1 cellular context compared by ENCODE assay signal in genomic region chr19:7522072-7522922, GRCh38.
TF ChIP-seq lines count a peak whose summit lies in the region.

Gene MCOLN1 (plus strand): TSS chr19:7522624. CDS start chr19:7522751, 127 bp downstream.

TF ChIP-seq in HEK293, 187 proteins besides CTCF, POLR2A, EP300 and RAD21 (continued from another document and continues in another):
- TF ChIP-seq, protein P1, sequence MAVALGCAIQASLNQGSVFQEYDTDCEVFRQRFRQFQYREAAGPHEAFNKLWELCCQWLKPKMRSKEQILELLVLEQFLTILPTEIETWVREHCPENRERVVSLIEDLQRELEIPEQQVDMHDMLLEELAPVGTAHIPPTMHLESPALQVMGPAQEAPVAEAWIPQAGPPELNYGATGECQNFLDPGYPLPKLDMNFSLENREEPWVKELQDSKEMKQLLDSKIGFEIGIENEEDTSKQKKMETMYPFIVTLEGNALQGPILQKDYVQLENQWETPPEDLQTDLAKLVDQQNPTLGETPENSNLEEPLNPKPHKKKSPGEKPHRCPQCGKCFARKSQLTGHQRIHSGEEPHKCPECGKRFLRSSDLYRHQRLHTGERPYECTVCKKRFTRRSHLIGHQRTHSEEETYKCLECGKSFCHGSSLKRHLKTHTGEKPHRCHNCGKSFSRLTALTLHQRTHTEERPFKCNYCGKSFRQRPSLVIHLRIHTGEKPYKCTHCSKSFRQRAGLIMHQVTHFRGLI (tag by site-specific recombination; IDR thresholded peaks at IDR 0.05) = no peak
- TF ChIP-seq ZSCAN5A (tag by site-specific recombination; IDR thresholded peaks at IDR 0.05) = no peak
- TF ChIP-seq ZNF621 (tag by site-specific recombination; IDR thresholded peaks at IDR 0.05) = no peak
- TF ChIP-seq ZFP3 (tag by site-specific recombination; IDR thresholded peaks at IDR 0.05; ENCODE audit: low read depth) = no peak
- TF ChIP-seq ZNF354C (tag by site-specific recombination; IDR thresholded peaks at IDR 0.05; ENCODE audit: borderline replicate concordance, low read depth) = no peak
- TF ChIP-seq ZNF660 (tag by site-specific recombination; IDR thresholded peaks at IDR 0.05) = peak; percentile 88
- no peak for TF ChIP-seq ZNF585B (tag by site-specific recombination; IDR thresholded peaks at IDR 0.05)
- TF ChIP-seq ZNF146 (tag by site-specific recombination; IDR thresholded peaks at IDR 0.05) = peak; percentile 19; the same call in 1 of the 2 replicates
- TF ChIP-seq ZNF184 (tag by site-specific recombination; IDR thresholded peaks at IDR 0.05) = 0 out of 2 replicates have a peak, but pooled peaks have one; percentile 51
- TF ChIP-seq ZNF221 (tag by site-specific recombination; IDR thresholded peaks at IDR 0.05; ENCODE audit: borderline replicate concordance) = peak; percentile 45; the same call in 1 of the 2 replicates
- no peak for TF ChIP-seq ZNF132 (tag by site-specific recombination; IDR thresholded peaks at IDR 0.05; ENCODE audit: borderline replicate concordance)
- TF ChIP-seq ZNF596 (tag by site-specific recombination; IDR thresholded peaks at IDR 0.05) = no peak
- TF ChIP-seq FEZF1 (tag by site-specific recombination; IDR thresholded peaks at IDR 0.05) = 0 out of 2 replicates have a peak, but pooled peaks have one; percentile 28
- peak; percentile 53; the same call in 1 of the 2 replicates for TF ChIP-seq ZNF488 (tag by site-specific recombination; IDR thresholded peaks at IDR 0.05)
- TF ChIP-seq GLIS2 (tag by site-specific recombination; IDR thresholded peaks at IDR 0.05) = peak; percentile 26; the same call in 1 of the 2 replicates
- TF ChIP-seq ZNF214 (tag by site-specific recombination; IDR thresholded peaks at IDR 0.05; ENCODE audit: borderline replicate concordance) = no peak
- TF ChIP-seq ZNF391 (tag by site-specific recombination; IDR thresholded peaks at IDR 0.05; ENCODE audit: borderline replicate concordance, low read depth) = peak; percentile 94; the same call in 1 of the 2 replicates
- TF ChIP-seq ZBTB20 (tag by site-specific recombination; IDR thresholded peaks at IDR 0.05) = peak; percentile 73
- TF ChIP-seq, protein P2, sequence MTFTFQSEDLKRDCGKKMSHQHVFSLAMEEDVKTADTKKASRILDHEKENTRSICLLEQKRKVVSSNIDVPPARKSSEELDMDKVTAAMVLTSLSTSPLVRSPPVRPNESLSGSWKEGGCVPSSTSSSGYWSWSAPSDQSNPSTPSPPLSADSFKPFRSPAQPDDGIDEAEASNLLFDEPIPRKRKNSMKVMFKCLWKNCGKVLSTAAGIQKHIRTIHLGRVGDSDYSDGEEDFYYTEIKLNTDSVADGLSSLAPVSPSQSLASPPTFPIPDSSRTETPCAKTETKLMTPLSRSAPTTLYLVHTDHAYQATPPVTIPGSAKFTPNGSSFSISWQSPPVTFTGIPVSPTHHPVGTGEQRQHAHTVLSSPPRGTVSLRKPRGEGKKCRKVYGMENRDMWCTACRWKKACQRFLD (tag by site-specific recombination; IDR thresholded peaks at IDR 0.05) = 0 out of 2 replicates have a peak, but pooled peaks have one; percentile 78
- no peak for TF ChIP-seq ZNF155 (tag by site-specific recombination; IDR thresholded peaks at IDR 0.05)
- TF ChIP-seq KLF10 (tag by site-specific recombination; IDR thresholded peaks at IDR 0.05) = peak; percentile 87; the same call in 1 of the 2 replicates
- peak; percentile 61; the same call in 1 of the 2 replicates for TF ChIP-seq PATZ1 (tag by site-specific recombination; IDR thresholded peaks at IDR 0.05)
- no peak for TF ChIP-seq ZSCAN16 (tag by site-specific recombination; IDR thresholded peaks at IDR 0.05)
- TF ChIP-seq OVOL3 (tag by site-specific recombination; IDR thresholded peaks at IDR 0.05) = peak; percentile 40; the same call in 1 of the 2 replicates
- TF ChIP-seq, protein P3, sequence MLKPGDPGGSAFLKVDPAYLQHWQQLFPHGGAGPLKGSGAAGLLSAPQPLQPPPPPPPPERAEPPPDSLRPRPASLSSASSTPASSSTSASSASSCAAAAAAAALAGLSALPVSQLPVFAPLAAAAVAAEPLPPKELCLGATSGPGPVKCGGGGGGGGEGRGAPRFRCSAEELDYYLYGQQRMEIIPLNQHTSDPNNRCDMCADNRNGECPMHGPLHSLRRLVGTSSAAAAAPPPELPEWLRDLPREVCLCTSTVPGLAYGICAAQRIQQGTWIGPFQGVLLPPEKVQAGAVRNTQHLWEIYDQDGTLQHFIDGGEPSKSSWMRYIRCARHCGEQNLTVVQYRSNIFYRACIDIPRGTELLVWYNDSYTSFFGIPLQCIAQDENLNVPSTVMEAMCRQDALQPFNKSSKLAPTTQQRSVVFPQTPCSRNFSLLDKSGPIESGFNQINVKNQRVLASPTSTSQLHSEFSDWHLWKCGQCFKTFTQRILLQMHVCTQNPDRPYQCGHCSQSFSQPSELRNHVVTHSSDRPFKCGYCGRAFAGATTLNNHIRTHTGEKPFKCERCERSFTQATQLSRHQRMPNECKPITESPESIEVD (tag by site-specific recombination; IDR thresholded peaks at IDR 0.05) = no peak
- TF ChIP-seq SP7 (tag by site-specific recombination; IDR thresholded peaks at IDR 0.05) = peak; percentile 92
- peak; percentile 42; the same call in 1 of the 2 replicates for TF ChIP-seq ZNF133 (tag by site-specific recombination; IDR thresholded peaks at IDR 0.05)
- TF ChIP-seq ZNF211 (tag by site-specific recombination; IDR thresholded peaks at IDR 0.05; ENCODE audit: low read depth) = no peak
- TF ChIP-seq ZNF76 (tag by site-specific recombination; IDR thresholded peaks at IDR 0.05; ENCODE audit: borderline replicate concordance, low read depth) = peak; percentile 69
- no peak for TF ChIP-seq ZNF626 (tag by site-specific recombination; IDR thresholded peaks at IDR 0.05)
- no peak for TF ChIP-seq ZNF544 (tag by site-specific recombination; IDR thresholded peaks at IDR 0.05)
- no peak for TF ChIP-seq ZNF837 (tag by site-specific recombination; IDR thresholded peaks at IDR 0.05)
- 0 out of 2 replicates have a peak, but pooled peaks have one; percentile 22 for TF ChIP-seq PRDM1 (tag by site-specific recombination; IDR thresholded peaks at IDR 0.05)
- no peak for TF ChIP-seq ZNF121 (tag by site-specific recombination; IDR thresholded peaks at IDR 0.05)
- TF ChIP-seq, protein P4, sequence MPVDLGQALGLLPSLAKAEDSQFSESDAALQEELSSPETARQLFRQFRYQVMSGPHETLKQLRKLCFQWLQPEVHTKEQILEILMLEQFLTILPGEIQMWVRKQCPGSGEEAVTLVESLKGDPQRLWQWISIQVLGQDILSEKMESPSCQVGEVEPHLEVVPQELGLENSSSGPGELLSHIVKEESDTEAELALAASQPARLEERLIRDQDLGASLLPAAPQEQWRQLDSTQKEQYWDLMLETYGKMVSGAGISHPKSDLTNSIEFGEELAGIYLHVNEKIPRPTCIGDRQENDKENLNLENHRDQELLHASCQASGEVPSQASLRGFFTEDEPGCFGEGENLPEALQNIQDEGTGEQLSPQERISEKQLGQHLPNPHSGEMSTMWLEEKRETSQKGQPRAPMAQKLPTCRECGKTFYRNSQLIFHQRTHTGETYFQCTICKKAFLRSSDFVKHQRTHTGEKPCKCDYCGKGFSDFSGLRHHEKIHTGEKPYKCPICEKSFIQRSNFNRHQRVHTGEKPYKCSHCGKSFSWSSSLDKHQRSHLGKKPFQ (tag by site-specific recombination; IDR thresholded peaks at IDR 0.05) = no peak
- TF ChIP-seq ZNF416 (tag by site-specific recombination; IDR thresholded peaks at IDR 0.05) = no peak
- TF ChIP-seq, protein P5, sequence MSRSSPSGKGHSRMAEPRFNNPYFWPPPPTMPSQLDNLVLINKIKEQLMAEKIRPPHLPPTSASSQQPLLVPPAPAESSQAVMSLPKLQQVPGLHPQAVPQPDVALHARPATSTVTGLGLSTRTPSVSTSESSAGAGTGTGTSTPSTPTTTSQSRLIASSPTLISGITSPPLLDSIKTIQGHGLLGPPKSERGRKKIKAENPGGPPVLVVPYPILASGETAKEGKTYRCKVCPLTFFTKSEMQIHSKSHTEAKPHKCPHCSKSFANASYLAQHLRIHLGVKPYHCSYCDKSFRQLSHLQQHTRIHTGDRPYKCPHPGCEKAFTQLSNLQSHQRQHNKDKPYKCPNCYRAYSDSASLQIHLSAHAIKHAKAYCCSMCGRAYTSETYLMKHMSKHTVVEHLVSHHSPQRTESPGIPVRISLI (tag by site-specific recombination; IDR thresholded peaks at IDR 0.05) = no peak
- no peak for TF ChIP-seq ZNF530 (tag by site-specific recombination; IDR thresholded peaks at IDR 0.05; ENCODE audit: low read depth)
- peak; percentile 90 for TF ChIP-seq ZEB2 (tag by site-specific recombination; IDR thresholded peaks at IDR 0.05)
- no peak for TF ChIP-seq ZNF292 (tag by site-specific recombination; IDR thresholded peaks at IDR 0.05; ENCODE audit: borderline replicate concordance, low read depth)
- TF ChIP-seq GFI1B (tag by site-specific recombination; IDR thresholded peaks at IDR 0.05) = no peak
- peak; percentile 79 for TF ChIP-seq ZNF629 (tag by site-specific recombination; IDR thresholded peaks at IDR 0.05)
- no peak for TF ChIP-seq ZNF521 (tag by site-specific recombination; IDR thresholded peaks at IDR 0.05)
- no peak for TF ChIP-seq ZNF202 (tag by site-specific recombination; IDR thresholded peaks at IDR 0.05; ENCODE audit: borderline replicate concordance)
- TF ChIP-seq, protein P6, sequence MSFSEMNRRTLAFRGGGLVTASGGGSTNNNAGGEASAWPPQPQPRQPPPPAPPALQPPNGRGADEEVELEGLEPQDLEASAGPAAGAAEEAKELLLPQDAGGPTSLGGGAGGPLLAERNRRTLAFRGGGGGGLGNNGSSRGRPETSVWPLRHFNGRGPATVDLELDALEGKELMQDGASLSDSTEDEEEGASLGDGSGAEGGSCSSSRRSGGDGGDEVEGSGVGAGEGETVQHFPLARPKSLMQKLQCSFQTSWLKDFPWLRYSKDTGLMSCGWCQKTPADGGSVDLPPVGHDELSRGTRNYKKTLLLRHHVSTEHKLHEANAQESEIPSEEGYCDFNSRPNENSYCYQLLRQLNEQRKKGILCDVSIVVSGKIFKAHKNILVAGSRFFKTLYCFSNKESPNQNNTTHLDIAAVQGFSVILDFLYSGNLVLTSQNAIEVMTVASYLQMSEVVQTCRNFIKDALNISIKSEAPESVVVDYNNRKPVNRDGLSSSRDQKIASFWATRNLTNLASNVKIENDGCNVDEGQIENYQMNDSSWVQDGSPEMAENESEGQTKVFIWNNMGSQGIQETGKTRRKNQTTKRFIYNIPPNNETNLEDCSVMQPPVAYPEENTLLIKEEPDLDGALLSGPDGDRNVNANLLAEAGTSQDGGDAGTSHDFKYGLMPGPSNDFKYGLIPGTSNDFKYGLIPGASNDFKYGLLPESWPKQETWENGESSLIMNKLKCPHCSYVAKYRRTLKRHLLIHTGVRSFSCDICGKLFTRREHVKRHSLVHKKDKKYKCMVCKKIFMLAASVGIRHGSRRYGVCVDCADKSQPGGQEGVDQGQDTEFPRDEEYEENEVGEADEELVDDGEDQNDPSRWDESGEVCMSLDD (tag by site-specific recombination; IDR thresholded peaks at IDR 0.05) = peak; percentile 56
- no peak for TF ChIP-seq ZNF350 (tag by site-specific recombination; IDR thresholded peaks at IDR 0.05)
- no peak for TF ChIP-seq MZF1 (tag by site-specific recombination; IDR thresholded peaks at IDR 0.05; ENCODE audit: borderline replicate concordance)
- TF ChIP-seq, protein P7, sequence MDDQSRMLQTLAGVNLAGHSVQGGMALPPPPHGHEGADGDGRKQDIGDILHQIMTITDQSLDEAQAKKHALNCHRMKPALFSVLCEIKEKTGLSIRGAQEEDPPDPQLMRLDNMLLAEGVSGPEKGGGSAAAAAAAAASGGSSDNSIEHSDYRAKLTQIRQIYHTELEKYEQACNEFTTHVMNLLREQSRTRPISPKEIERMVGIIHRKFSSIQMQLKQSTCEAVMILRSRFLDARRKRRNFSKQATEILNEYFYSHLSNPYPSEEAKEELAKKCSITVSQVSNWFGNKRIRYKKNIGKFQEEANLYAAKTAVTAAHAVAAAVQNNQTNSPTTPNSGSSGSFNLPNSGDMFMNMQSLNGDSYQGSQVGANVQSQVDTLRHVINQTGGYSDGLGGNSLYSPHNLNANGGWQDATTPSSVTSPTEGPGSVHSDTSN (CRISPR knock-in tag; IDR thresholded peaks at IDR 0.05) = peak; percentile 89
- no peak for TF ChIP-seq IKZF3 (tag by site-specific recombination; IDR thresholded peaks at IDR 0.05)
- TF ChIP-seq ZNF140 (tag by site-specific recombination; IDR thresholded peaks at IDR 0.05) = no peak
- TF ChIP-seq MYNN (tag by site-specific recombination; IDR thresholded peaks at IDR 0.05; ENCODE audit: borderline replicate concordance) = no peak
- TF ChIP-seq ZNF830 (tag by site-specific recombination; IDR thresholded peaks at IDR 0.05; ENCODE audit: low read depth) = no peak
- no peak for TF ChIP-seq ZNF529 (tag by site-specific recombination; IDR thresholded peaks at IDR 0.05; ENCODE audit: insufficient replicate concordance)
- peak; percentile 91 for TF ChIP-seq SP3 (tag by site-specific recombination; IDR thresholded peaks at IDR 0.05)
- peak; percentile 59; the same call in 1 of the 2 replicates for TF ChIP-seq KLF7 (tag by site-specific recombination; IDR thresholded peaks at IDR 0.05; ENCODE audit: borderline replicate concordance)
- TF ChIP-seq ZNF768 (tag by site-specific recombination; IDR thresholded peaks at IDR 0.05) = 0 out of 2 replicates have a peak, but pooled peaks have one; percentile 5
